In genomic region chr2:29010946-29011649, GRCh38 we compare ENCODE assay signal across 8 cellular contexts. TPM values are rescaled to one million over a fixed set of nuclear protein-coding genes. Genes with fewer than 3 reads are reported as not detected.
DNase-seq lines count a peak whose midpoint lies in the region; ATAC-seq, FAIRE-seq and TF ChIP-seq lines count a peak whose summit lies in the region.

No MANE protein-coding gene starts in this region.

- no peak for DNase-seq in GM18507 (ENCODE audit: extremely low spot score, insufficient read length, low read depth)
- DNase-seq in activated CD4-positive, alpha-beta T cell treated with anti-CD3 and anti-CD28 coated beads, Interleukin-2, amount 50 U/mL, for 1 hour: peak; percentile 43
- DNase-seq in retinal pigment epithelial cell (ENCODE audit: low read depth): peak; percentile 83
- no peak for DNase-seq in medulla oblongata (ENCODE audit: extremely low spot score)
- DNase-seq in superior temporal gyrus (ENCODE audit: extremely low spot score): no peak
- no peak for DNase-seq in D341Med (ENCODE audit: low spot score)

- no peaks in the 10 kb centered on the region for H3K27me3 ChIP-seq in esophagus (ENCODE audit: control insufficient read depth in 1 of 2, insufficient read depth in 2 of 2, low read length in 2 of 2)

- H3K4me3 ChIP-seq in esophagus (ENCODE audit: low read depth in 1 of 2, low read length in 2 of 2) (no peak overlapping the region), retinal pigment epithelial cell (ENCODE audit: low read length) (no peak overlapping the region)

- WGBS in esophagus, 2 donors: 50 to 57% methylated on average over 13 of the region's 13 CpGs

- peak overlapping the region; percentile 38 to 72 for H3K27ac ChIP-seq in esophagus (ENCODE audit: low read depth in 2 of 2, low read length in 1 of 2)

- H3K36me3 ChIP-seq in esophagus (ENCODE audit: control insufficient read depth in 2 of 2, insufficient read depth in 2 of 2, low read length in 1 of 2): no peaks in the 10 kb centered on the region

- ATAC-seq in GM18870 (IDR thresholded peaks at IDR 0.05; ENCODE audit: unreplicated experiment): no peak

- TF ChIP-seq CTCF in retinal pigment epithelial cell (conservative IDR thresholded peaks at IDR 0.05; ENCODE audit: low read depth, low read length): no peak

- FAIRE-seq in GM18507 (lab: Jason Lieb, UNC): peak; percentile 45

- H3K4me1 ChIP-seq in esophagus (ENCODE audit: control insufficient read depth in 2 of 2, insufficient read depth in 2 of 2, low read length in 1 of 2): peaks cover 5 to 17% of the 10 kb centered on the region in 2 donors

- H3K9me3 ChIP-seq in esophagus (ENCODE audit: control insufficient read depth in 2 of 2, insufficient read depth in 1 of 2, low read depth in 1 of 2, low read length in 1 of 2): peaks cover 0 to 5% of the 10 kb centered on the region in 2 donors

RNA-seq across cellular contexts. Expression of gene TOGARAM2, which starts 30.0 kb away (rescaled TPM):
- polyA plus RNA-seq in esophagus: 1 to 10 TPM in 1 of 2 donors, under 1 TPM in 1; 0.42 to 1.8 TPM

Comparison
In these comparisons a context has a peak if more than half of its experiments do, and no peak if none do; other contexts are left out.
1. DNase-seq: peak in activated CD4-positive, alpha-beta T cell treated with anti-CD3 and anti-CD28 coated beads, Interleukin-2, amount 50 U/mL, for 1 hour (single experiment) and retinal pigment epithelial cell (single experiment); none in GM18507 (single experiment), medulla oblongata (single experiment), superior temporal gyrus (single experiment) and D341Med (single experiment).